In the genomic region with DNA sequence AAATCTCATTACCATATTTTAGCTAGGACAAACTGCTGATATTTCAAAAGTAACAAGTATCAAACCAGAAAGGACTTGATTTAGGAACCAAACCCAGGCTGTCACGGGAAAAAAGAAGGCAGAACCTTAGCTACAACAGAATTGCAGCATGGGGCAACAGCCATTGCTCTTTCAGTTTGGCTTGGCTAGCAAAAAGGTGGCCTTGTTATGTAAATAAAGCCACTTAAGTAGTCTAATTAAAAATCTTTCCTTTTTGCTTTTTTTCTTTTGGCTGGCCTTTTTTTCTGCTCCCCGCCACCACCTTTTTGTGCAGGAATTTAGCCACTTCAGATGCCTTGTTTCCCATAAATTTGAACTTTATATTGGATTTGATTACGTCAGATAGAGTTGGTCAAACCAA, we compare ENCODE assay signal across 1 cellular context.
TF ChIP-seq lines count a peak whose summit lies in the region.

No MANE protein-coding gene starts in this region.

TF ChIP-seq in GM23338, 12 proteins besides CTCF, POLR2A, EP300 and RAD21 (continued from another document):
- TF ChIP-seq ZNF462 (CRISPR knock-in tag; IDR thresholded peaks at IDR 0.05) (no peak), EZH2 (IDR thresholded peaks at IDR 0.05; ENCODE audit: low read depth, unreplicated experiment) (no peak), ETS1 (IDR thresholded peaks at IDR 0.05) (no peak), CREB1 (CRISPR knock-in tag; IDR thresholded peaks at IDR 0.05; ENCODE audit: low read depth) (no peak), EZH2phosphoT487 (IDR thresholded peaks at IDR 0.05; ENCODE audit: unreplicated experiment) (no peak), POLR2AphosphoS5 (IDR thresholded peaks at IDR 0.05; ENCODE audit: low read depth) (no peak), ZNF114 (CRISPR knock-in tag; IDR thresholded peaks at IDR 0.05) (no peak)
- TF ChIP-seq, protein P1, sequence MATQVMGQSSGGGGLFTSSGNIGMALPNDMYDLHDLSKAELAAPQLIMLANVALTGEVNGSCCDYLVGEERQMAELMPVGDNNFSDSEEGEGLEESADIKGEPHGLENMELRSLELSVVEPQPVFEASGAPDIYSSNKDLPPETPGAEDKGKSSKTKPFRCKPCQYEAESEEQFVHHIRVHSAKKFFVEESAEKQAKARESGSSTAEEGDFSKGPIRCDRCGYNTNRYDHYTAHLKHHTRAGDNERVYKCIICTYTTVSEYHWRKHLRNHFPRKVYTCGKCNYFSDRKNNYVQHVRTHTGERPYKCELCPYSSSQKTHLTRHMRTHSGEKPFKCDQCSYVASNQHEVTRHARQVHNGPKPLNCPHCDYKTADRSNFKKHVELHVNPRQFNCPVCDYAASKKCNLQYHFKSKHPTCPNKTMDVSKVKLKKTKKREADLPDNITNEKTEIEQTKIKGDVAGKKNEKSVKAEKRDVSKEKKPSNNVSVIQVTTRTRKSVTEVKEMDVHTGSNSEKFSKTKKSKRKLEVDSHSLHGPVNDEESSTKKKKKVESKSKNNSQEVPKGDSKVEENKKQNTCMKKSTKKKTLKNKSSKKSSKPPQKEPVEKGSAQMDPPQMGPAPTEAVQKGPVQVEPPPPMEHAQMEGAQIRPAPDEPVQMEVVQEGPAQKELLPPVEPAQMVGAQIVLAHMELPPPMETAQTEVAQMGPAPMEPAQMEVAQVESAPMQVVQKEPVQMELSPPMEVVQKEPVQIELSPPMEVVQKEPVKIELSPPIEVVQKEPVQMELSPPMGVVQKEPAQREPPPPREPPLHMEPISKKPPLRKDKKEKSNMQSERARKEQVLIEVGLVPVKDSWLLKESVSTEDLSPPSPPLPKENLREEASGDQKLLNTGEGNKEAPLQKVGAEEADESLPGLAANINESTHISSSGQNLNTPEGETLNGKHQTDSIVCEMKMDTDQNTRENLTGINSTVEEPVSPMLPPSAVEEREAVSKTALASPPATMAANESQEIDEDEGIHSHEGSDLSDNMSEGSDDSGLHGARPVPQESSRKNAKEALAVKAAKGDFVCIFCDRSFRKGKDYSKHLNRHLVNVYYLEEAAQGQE (IDR thresholded peaks at IDR 0.05; ENCODE audit: unreplicated experiment): no peak
